ENCODE assay signal across 28 cellular contexts in genomic region chr6:378958-379366, GRCh38. TPM values are rescaled to one million over a fixed set of nuclear protein-coding genes. Genes with fewer than 3 reads are reported as not detected.
DNase-seq lines count a peak whose midpoint lies in the region; ATAC-seq, FAIRE-seq and TF ChIP-seq lines count a peak whose summit lies in the region.
"Had no signal": no experiment of that assay in that cellular context is flagged by ENCODE, and none has a peak within 500 bp of the region (broad histone marks: within the 10 kb centered on the region; RNA-seq: fewer than 3 reads in every experiment).

No MANE protein-coding gene starts in this region.

- H3K27ac Mint-ChIP-seq in IgD-negative memory B cell = peak overlapping the region in 2 of 3 donors; percentile 26 to 28
- H3K27ac Mint-ChIP-seq: T-helper 2 cell treated with Interferon-gamma antibody and Interleukin-4, amounts not matched to agents 5 μg/mL and 100 μg/mL, for 36 hours had no signal

- H2AFZ ChIP-seq in osteoblast (ENCODE audit: low read length) (no peak overlapping the region), PC-3 (ENCODE audit: low read length) (no peak overlapping the region)

- POLR2A ChIA-PET in PC-3 (lab: Charles Lee; ENCODE audit: unreplicated experiment) = no interaction called here

- H3K36me3 Mint-ChIP-seq in IgD-negative memory B cell = no peaks in the 10 kb centered on the region
- H3K36me3 Mint-ChIP-seq: immature natural killer cell had no signal

- H3K4me1 Mint-ChIP-seq in IgD-negative memory B cell = peaks cover 30 to 43% (median 40%) of the 10 kb centered on the region in 3 donors

- peaks cover 0 to 2% (median 0%) of the 10 kb centered on the region in 3 donors for H3K9me3 Mint-ChIP-seq in IgD-negative memory B cell
- H3K9me3 Mint-ChIP-seq: T-helper 2 cell treated with Interferon-gamma antibody and Interleukin-4, amounts not matched to agents 5 μg/mL and 100 μg/mL, for 36 hours had no signal

- H3K27me3 Mint-ChIP-seq in IgD-negative memory B cell = no peaks in the 10 kb centered on the region

- CTCF ChIA-PET in PC-3 (lab: Charles Lee) = no interaction called here

- H3K27ac ChIP-seq in osteoblast (ENCODE audit: low read depth, low read length) (no peak overlapping the region), PC-3 (ENCODE audit: low read length) (no peak overlapping the region), coronary artery (no peak overlapping the region)
- H3K27ac ChIP-seq: adrenal gland, HL-60, right atrium auricular region, vagina had no signal

- TF ChIP-seq CTCF in mucosa of descending colon (IDR thresholded peaks at IDR 0.05) = no peak
- no peak for TF ChIP-seq CTCF in osteoblast (IDR thresholded peaks at IDR 0.05; ENCODE audit: extremely low read depth, low read depth, low read length)
- no peak for TF ChIP-seq CTCF in PC-3 (conservative IDR thresholded peaks at IDR 0.05; ENCODE audit: low read depth, low read length)
- no peak for TF ChIP-seq CTCF in coronary artery (IDR thresholded peaks at IDR 0.05)

- H4K20me1 ChIP-seq in osteoblast (ENCODE audit: insufficient read depth, low read length) (no peaks in the 10 kb centered on the region), PC-3 (ENCODE audit: low read length) (no peaks in the 10 kb centered on the region)

- TF ChIP-seq POLR2A in GM12892 (IDR thresholded peaks at IDR 0.05; ENCODE audit: low read depth, low read length) = no peak

- H3F3A ChIP-seq in PC-3 (ENCODE audit: low read length, unreplicated experiment) = no peaks in the 10 kb centered on the region

- peak overlapping the region in 3 of 4 donors; percentile 2 to 76 (median 71) for H3K4me3 Mint-ChIP-seq in IgD-negative memory B cell
- H3K4me3 Mint-ChIP-seq: T-helper 2 cell treated with Interferon-gamma antibody and Interleukin-4, amounts not matched to agents 5 μg/mL and 100 μg/mL, for 36 hours had no signal

- peaks cover 32% of the 10 kb centered on the region for H3K9me3 ChIP-seq in mucosa of descending colon
- H3K9me3 ChIP-seq in osteoblast (ENCODE audit: low read depth, low read length) = no peaks in the 10 kb centered on the region
- H3K9me3 ChIP-seq in PC-3 (ENCODE audit: low read length) = no peaks in the 10 kb centered on the region
- H3K9me3 ChIP-seq: adrenal gland, right atrium auricular region, vagina had no signal

- H3K4me1 ChIP-seq in mucosa of descending colon (ENCODE audit: low read depth) = no peaks in the 10 kb centered on the region
- no peaks in the 10 kb centered on the region for H3K4me1 ChIP-seq in osteoblast (ENCODE audit: insufficient read depth, low read length)
- 0 out of 2 replicates have a peak, but pooled peaks cover 3% of the 10 kb centered on the region for H3K4me1 ChIP-seq in PC-3 (ENCODE audit: insufficient read depth, low read length)
- H3K4me1 ChIP-seq: adrenal gland, BE2C, right atrium auricular region, vagina had no signal

- H3K9me2 ChIP-seq in PC-3 (replicated peaks; ENCODE audit: low read length) = no peaks in the 10 kb centered on the region

- peak; percentile 30 for FAIRE-seq in GM12892 (lab: Jason Lieb, UNC)
- FAIRE-seq: A204.1, H1 had no signal

- no peaks in the 10 kb centered on the region for H3K36me3 ChIP-seq in mucosa of descending colon (ENCODE audit: low read depth)
- H3K36me3 ChIP-seq in osteoblast (ENCODE audit: insufficient read depth, low read length) = no peaks in the 10 kb centered on the region
- H3K36me3 ChIP-seq in PC-3 (ENCODE audit: low read depth, low read length) = no peaks in the 10 kb centered on the region
- H3K36me3 ChIP-seq: adrenal gland, BE2C, right atrium auricular region, vagina had no signal

- BruUV-seq in PC-3 (replicated peaks; lab: Mats Ljungman, UMichigan) = no TSS peak

- H3K27me3 ChIP-seq in osteoblast (ENCODE audit: insufficient read depth, low read length) (peaks cover 14% of the 10 kb centered on the region), PC-3 (ENCODE audit: low read length) (peaks cover 12% of the 10 kb centered on the region)
- H3K27me3 ChIP-seq: BE2C, right atrium auricular region had no signal

- no peak overlapping the region for H3K9ac ChIP-seq in PC-3 (ENCODE audit: low read length)

- intact Hi-C loops in mucosa of descending colon (cut with DNase I, micrococcal nuclease) (no loop called here), PC-3 (cut with micrococcal nuclease) (no loop called here)

- ATAC-seq in HG02759 (IDR thresholded peaks at IDR 0.05; ENCODE audit: unreplicated experiment) (peak; percentile 17), mucosa of descending colon (peak; percentile 19), PC-3 (no peak), HG02588 (IDR thresholded peaks at IDR 0.05; ENCODE audit: unreplicated experiment) (no peak)

- DNase-seq in GM12892 (ENCODE audit: insufficient read length) (no peak), mucosa of descending colon (no peak), osteoblast (ENCODE audit: insufficient read length, low spot score, missing footprints) (no peak), PC-3 (no peak), coronary artery (ENCODE audit: low spot score) (no peak)
- DNase-seq: activated CD4-positive, alpha-beta T cell treated with anti-CD3 and anti-CD28 coated beads, Interleukin-2, amount 50 U/mL, for 48 hours; activated effector memory CD4-positive, alpha-beta T cell treated with anti-CD3 and anti-CD28 coated beads, Interleukin-2, amount 50 U/mL, for 16 hours; adrenal gland; BE2C; COR-L47; DND-41; MM.1S; NCI-H2171 treated with DMSO at 0.1 percent for 48 hours; NCI-H69; stimulated activated CD4-positive, alpha-beta T cell treated with anti-CD3 and anti-CD28 coated beads, Interleukin-12 subunit alpha, Interleukin-12 subunit beta, amount 100 ng/mL, for 4 hours; stimulated activated CD8-positive, alpha-beta memory T cell treated with anti-CD3 and anti-CD28 coated beads, Interleukin-4, amount 100 ng/mL, for 48 hours; substantia nigra had no signal

- H3K4me3 ChIP-seq in mucosa of descending colon (no peak overlapping the region), osteoblast (ENCODE audit: insufficient read depth, low read length) (no peak overlapping the region), PC-3 (ENCODE audit: low read length) (no peak overlapping the region), coronary artery (no peak overlapping the region)
- H3K4me3 ChIP-seq: adrenal gland, right atrium auricular region, vagina had no signal

- no peak overlapping the region for H3K4me2 ChIP-seq in osteoblast (ENCODE audit: insufficient read depth, low read length)
- no peak overlapping the region for H3K4me2 ChIP-seq in PC-3 (ENCODE audit: low read length)

- H3K79me2 ChIP-seq in osteoblast (ENCODE audit: insufficient read depth, low read length) (no peaks in the 10 kb centered on the region), PC-3 (ENCODE audit: low read length) (no peaks in the 10 kb centered on the region)

RNA-seq across cellular contexts. Expression of gene IRF4, which starts 12.6 kb away (rescaled TPM):
- polyA plus RNA-seq in GM12892 (2012; ENCODE audit: missing spikeins) = 248 TPM
- 22.9 TPM for polyA plus RNA-seq in IgD-negative memory B cell
- 10 to 100 TPM in 1 of 3 donors, 1 to 10 TPM in 2; 2.8 to 10.5 (median 4.5) TPM for total RNA-seq in mucosa of descending colon
- total RNA-seq in osteoblast = under 0.01 TPM in 2 replicates
- 0.15 TPM in 1 of 2 replicates, not detected in the other for total RNA-seq in PC-3 (2014; rRNA removed)
- total RNA-seq: bronchial epithelial cell had no signal

Comparison
In these comparisons a context has a peak if more than half of its experiments do, and no peak if none do; other contexts are left out.
1. ATAC-seq: peak in HG02759 (single experiment) and mucosa of descending colon (single experiment); none in PC-3 (single experiment) and HG02588 (single experiment).